ENCODE assay signal across 21 cellular contexts in the genomic region with DNA sequence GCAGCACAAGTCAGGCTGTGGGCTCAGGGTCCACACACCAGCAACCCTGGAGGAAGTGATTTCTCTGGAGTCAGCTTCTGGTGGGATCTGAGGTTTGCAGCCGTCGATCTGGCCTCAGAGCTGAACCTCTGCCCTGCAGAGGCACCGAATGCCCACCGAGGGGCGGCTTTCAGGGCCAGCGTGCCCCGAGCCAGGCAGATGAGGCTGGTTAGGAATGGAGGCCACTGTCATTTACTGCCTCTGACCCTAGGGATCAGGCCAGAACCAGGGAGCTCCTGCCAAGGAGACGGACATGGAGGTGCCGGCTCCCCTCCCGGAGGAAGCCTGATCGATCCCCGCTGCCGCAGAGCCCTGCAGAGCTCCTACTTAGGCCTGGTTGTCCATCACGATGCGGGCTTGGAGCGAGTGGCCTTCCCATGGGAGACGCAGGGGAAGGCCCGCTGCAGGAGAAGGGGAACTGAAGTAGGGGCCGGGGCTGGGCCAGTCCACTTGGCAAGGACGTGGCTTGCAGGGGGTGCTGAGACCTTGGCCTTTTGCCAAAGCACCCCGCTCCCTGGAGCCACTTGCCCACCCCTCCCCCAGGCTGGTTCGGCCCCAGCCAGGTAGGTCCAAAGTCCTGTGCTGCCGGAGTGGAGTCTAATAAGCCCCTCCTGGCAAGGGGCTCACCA. TPM values are rescaled to one million over a fixed set of nuclear protein-coding genes. Genes with fewer than 3 reads are reported as not detected.
DNase-seq lines count a peak whose midpoint lies in the region; ATAC-seq, FAIRE-seq and TF ChIP-seq lines count a peak whose summit lies in the region.
"Had no signal": no experiment of that assay in that cellular context is flagged by ENCODE, and none has a peak within 500 bp of the region (broad histone marks: within the 10 kb centered on the region; RNA-seq: fewer than 3 reads in every experiment).

No MANE protein-coding gene starts in this region.

- intact Hi-C loops in left ventricle myocardium inferior (cut with micrococcal nuclease): no loop called here
- intact Hi-C loops in left cardiac atrium (cut with DNase I): no loop called here
- intact Hi-C loops in kidney (cut with DNase I): no loop called here
- intact Hi-C loops in Calu3 (cut with micrococcal nuclease; ENCODE audit: unreplicated experiment): no loop called here

- no peak overlapping the region for H3K4me3 ChIP-seq in left ventricle myocardium inferior
- no peak overlapping the region for H3K4me3 ChIP-seq in NT2/D1 (ENCODE audit: insufficient read length, low read depth)
- H3K4me3 ChIP-seq in kidney (ENCODE audit: low read length in 2 of 2): no peak overlapping the region
- H3K4me3 ChIP-seq: A549 had no signal

- H3K9me3 Mint-ChIP-seq in nephron progenitor cell: no peaks in the 10 kb centered on the region
- no peaks in the 10 kb centered on the region for H3K9me3 Mint-ChIP-seq in Calu3 (ENCODE audit: low read depth, unreplicated experiment)
- H3K9me3 Mint-ChIP-seq: CD8-positive, alpha-beta memory T cell had no signal

- no peak overlapping the region for H3K4me3 Mint-ChIP-seq in nephron progenitor cell
- H3K4me3 Mint-ChIP-seq in Calu3 (ENCODE audit: low read depth, unreplicated experiment): no peak overlapping the region
- H3K4me3 Mint-ChIP-seq: CD8-positive, alpha-beta memory T cell had no signal

- no peak for ATAC-seq in left cardiac atrium

- no peaks in the 10 kb centered on the region for H3K36me3 ChIP-seq in left ventricle myocardium inferior
- no peaks in the 10 kb centered on the region for H3K36me3 ChIP-seq in NT2/D1 (ENCODE audit: insufficient read depth, insufficient read length, low read length)
- no peaks in the 10 kb centered on the region for H3K36me3 ChIP-seq in kidney (ENCODE audit: control insufficient read depth in 1 of 2, insufficient read depth in 2 of 2, low read length in 2 of 2)

- H3K9me3 ChIP-seq in left ventricle myocardium inferior (replicated peaks) (no peaks in the 10 kb centered on the region), NT2/D1 (ENCODE audit: insufficient read depth, low read length) (no peaks in the 10 kb centered on the region), kidney (ENCODE audit: control insufficient read depth in 1 of 2, low read length in 2 of 2) (no peaks in the 10 kb centered on the region)
- H3K9me3 ChIP-seq: A549 had no signal

- H3K4me1 ChIP-seq in left ventricle myocardium inferior: peaks cover 29% of the 10 kb centered on the region
- H3K4me1 ChIP-seq in NT2/D1 (ENCODE audit: insufficient read depth, insufficient read length): peaks cover 27% of the 10 kb centered on the region
- H3K4me1 ChIP-seq in kidney (ENCODE audit: control insufficient read depth in 1 of 2, insufficient read depth in 1 of 2, low read depth in 1 of 2, low read length in 2 of 2): peaks cover 0 to 2% of the 10 kb centered on the region in 2 donors
- H3K4me1 ChIP-seq: A549 had no signal

- no TSS peak for BruUV-seq in Calu3 (replicated peaks; lab: Mats Ljungman, UMichigan)

- H3K27ac ChIP-seq in left ventricle myocardium inferior (replicated peaks) (no peak overlapping the region), kidney (ENCODE audit: low read depth in 2 of 2, low read length in 2 of 2) (no peak overlapping the region)
- H3K27ac ChIP-seq: A549 had no signal

- H3K27ac Mint-ChIP-seq in nephron progenitor cell: no peak overlapping the region
- H3K27ac Mint-ChIP-seq in Calu3 (ENCODE audit: unreplicated experiment): no peak overlapping the region
- H3K27ac Mint-ChIP-seq: CD8-positive, alpha-beta memory T cell had no signal

- TF ChIP-seq CTCF in left ventricle myocardium inferior (IDR thresholded peaks at IDR 0.05; ENCODE audit: borderline replicate concordance) (no peak), kidney (IDR thresholded peaks at IDR 0.05; ENCODE audit: borderline replicate concordance, extremely low read depth, insufficient read depth) (no peak), nephron progenitor cell (IDR thresholded peaks at IDR 0.05) (no peak), Calu3 (IDR thresholded peaks at IDR 0.05; ENCODE audit: unreplicated experiment) (no peak)

- peaks cover 44% of the 10 kb centered on the region for H3K4me1 Mint-ChIP-seq in nephron progenitor cell
- H3K4me1 Mint-ChIP-seq in Calu3 (ENCODE audit: low read depth, unreplicated experiment): no peaks in the 10 kb centered on the region
- H3K4me1 Mint-ChIP-seq: CD8-positive, alpha-beta memory T cell had no signal

- FAIRE-seq in kidney (lab: Jason Lieb, UNC): no peak
- FAIRE-seq: A549, GM12892, GM18507 had no signal

- peak; percentile 10 for DNase-seq in left ventricle myocardium inferior
- no peak for DNase-seq in left cardiac atrium
- DNase-seq in NT2/D1 (ENCODE audit: low read depth, low spot score): no peak
- peak; percentile 54 for DNase-seq in kidney
- no peak for DNase-seq in NAMALWA (ENCODE audit: low spot score)
- no peak for DNase-seq in hypothalamus (lab: John Stamatoyannopoulos, UW)
- DNase-seq in nephron progenitor cell: no peak
- no peak for DNase-seq in Calu3
- DNase-seq: C1 segment of cervical spinal cord; CD8-positive, alpha-beta memory T cell; DMS79; KG1; NCI-H1417 treated with DMSO at 0.1 percent for 48 hours; NCI-H187 treated with DMSO at 0.1 percent for 48 hours; NCI-H2227 treated with DMSO at 0.1 percent for 48 hours; NCI-H774; OCI-M1; SIG-M5 had no signal

- peaks cover 88% of the 10 kb centered on the region for H3K27me3 ChIP-seq in left ventricle myocardium inferior (ENCODE audit: low read depth)
- peaks cover 10% of the 10 kb centered on the region for H3K27me3 ChIP-seq in NT2/D1 (ENCODE audit: insufficient read depth, insufficient read length)

- peaks cover 7% of the 10 kb centered on the region for H3K27me3 Mint-ChIP-seq in nephron progenitor cell (ENCODE audit: low read depth, poor library complexity)
- H3K27me3 Mint-ChIP-seq in Calu3 (ENCODE audit: unreplicated experiment): peaks cover 68% of the 10 kb centered on the region

- CTCF ChIA-PET in Calu3 (lab: Charles Lee): interaction anchor here (0.5 to 0.6 kb wide), 2 partner anchors 14 to 617 kb away, joined by 3 to 9 read pairs; no protein-coding TSS in a partner anchor

- H3K36me3 Mint-ChIP-seq in nephron progenitor cell (ENCODE audit: low read depth): no peaks in the 10 kb centered on the region
- no peaks in the 10 kb centered on the region for H3K36me3 Mint-ChIP-seq in Calu3 (ENCODE audit: insufficient read depth, unreplicated experiment)
- H3K36me3 Mint-ChIP-seq: CD8-positive, alpha-beta memory T cell had no signal

- H3K9ac ChIP-seq in NT2/D1 (ENCODE audit: insufficient read length, low read depth) (peak overlapping the region; percentile 13), kidney (ENCODE audit: low read length in 2 of 2) (no peak overlapping the region)

RNA-seq across cellular contexts. Expression of a gene that starts 19.6 kb away (rescaled TPM):
- total RNA-seq in left ventricle myocardium inferior: 10.5 TPM
- 1 to 10 TPM; 6.0 to 9.5 TPM for total RNA-seq in left cardiac atrium
- total RNA-seq in kidney: 3.8 TPM
- polyA plus RNA-seq in kidney (ENCODE audit: insufficient read depth, low read depth, low replicate concordance): 3.5 TPM
- 0.27 TPM in 1 of 2 replicates, not detected in the other for total RNA-seq in Calu3 (2022)

Comparison
In these comparisons a context has a peak if more than half of its experiments do, and no peak if none do; other contexts are left out.
1. DNase-seq: peak in left ventricle myocardium inferior (single experiment) and kidney (single experiment); none in left cardiac atrium (single experiment), NT2/D1 (single experiment), NAMALWA (single experiment), hypothalamus (0 of 51), nephron progenitor cell (single experiment) and Calu3 (single experiment).